Comparison of ENCODE assay signal across 17 cellular contexts in the genomic region with DNA sequence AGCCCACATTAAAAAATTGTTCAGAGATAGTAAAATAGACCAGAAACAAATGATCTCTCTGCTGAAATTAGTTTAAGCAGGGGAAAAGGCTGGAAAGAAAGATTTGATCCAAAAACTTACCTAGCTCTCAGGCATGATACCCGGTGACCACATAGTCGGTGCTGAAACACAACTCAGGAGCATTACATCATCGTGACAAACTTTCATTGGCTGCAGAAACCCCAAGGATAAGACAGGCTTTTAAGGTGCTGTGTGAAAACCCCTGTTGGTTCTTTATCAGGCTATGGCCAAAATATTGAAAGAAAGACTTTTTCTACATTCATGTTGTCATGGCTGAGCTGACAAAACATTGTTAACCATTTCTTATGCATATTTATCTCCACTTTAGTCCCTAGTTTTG.
DNase-seq lines count a peak whose midpoint lies in the region; ATAC-seq and TF ChIP-seq lines count a peak whose summit lies in the region.
"Had no signal": no experiment of that assay in that cellular context is flagged by ENCODE, and none has a peak within 500 bp of the region (broad histone marks: within the 10 kb centered on the region; RNA-seq: fewer than 3 reads in every experiment).

No MANE protein-coding gene starts in this region.

- intact Hi-C loops in left ventricle myocardium inferior (cut with micrococcal nuclease) (no loop called here), cardiac septum (cut with DNase I) (no loop called here)
- intact Hi-C loops in activated naive CD4-positive, alpha-beta T cell treated with anti-CD3 and anti-CD28 coated beads for 36 hours (cut with micrococcal nuclease) = no loop called here

- CTCF ChIA-PET in activated naive CD4-positive, alpha-beta T cell treated with anti-CD3 and anti-CD28 coated beads for 36 hours (lab: Charles Lee) = no interaction called here

- ATAC-seq in SK-N-SH treated with all-trans-retinoic acid at 6 μM for 48 hours (peak; percentile 64), HG02884 (IDR thresholded peaks at IDR 0.05; ENCODE audit: unreplicated experiment) (no peak)

- H3K36me3 ChIP-seq in left ventricle myocardium inferior (no peaks in the 10 kb centered on the region), Peyer's patch (no peaks in the 10 kb centered on the region)
- H3K36me3 ChIP-seq: esophagus muscularis mucosa, suprapubic skin had no signal

- peak overlapping the region; percentile 38 for H3K4me3 ChIP-seq in left ventricle myocardium inferior
- H3K4me3 ChIP-seq in epithelial cell of esophagus (ENCODE audit: low read length) = no peak overlapping the region
- H3K4me3 ChIP-seq in Peyer's patch = no peak overlapping the region
- H3K4me3 ChIP-seq: esophagus muscularis mucosa, suprapubic skin had no signal

- H3K4me1 Mint-ChIP-seq in activated naive CD4-positive, alpha-beta T cell treated with anti-CD3 and anti-CD28 coated beads for 36 hours (ENCODE audit: low read depth) = peaks cover 5% of the 10 kb centered on the region

- no peaks in the 10 kb centered on the region for H3K27me3 Mint-ChIP-seq in activated naive CD4-positive, alpha-beta T cell treated with anti-CD3 and anti-CD28 coated beads for 36 hours (ENCODE audit: low read depth)
- H3K27me3 Mint-ChIP-seq: dendritic cell treated with granulocyte-macrophage colony-stimulating factor and Interleukin-4, amounts not matched to agents 40 ng/mL and 50 ng/mL, for 4 days had no signal

- H3K27ac ChIP-seq in left ventricle myocardium inferior (replicated peaks) = no peak overlapping the region
- H3K27ac ChIP-seq in Peyer's patch = no peak overlapping the region
- H3K27ac ChIP-seq: esophagus muscularis mucosa, suprapubic skin had no signal

- DNase-seq in left ventricle myocardium inferior = no peak
- no peak for DNase-seq in cardiac septum (ENCODE audit: low spot score)
- DNase-seq in epithelial cell of esophagus (ENCODE audit: low read depth) = peak; percentile 47
- DNase-seq in renal cortical epithelial cell (ENCODE audit: low read depth) = peak; percentile 3
- DNase-seq in activated naive CD4-positive, alpha-beta T cell treated with anti-CD3 and anti-CD28 coated beads for 36 hours = no peak
- DNase-seq in Peyer's patch = no peak
- DNase-seq: activated CD4-positive, alpha-beta T cell treated with anti-CD3 and anti-CD28 coated beads for 1 hour; CD8-positive, alpha-beta memory T cell; kidney; occipital lobe; stimulated activated CD4-positive, alpha-beta T cell treated with anti-CD3 and anti-CD28 coated beads, Interleukin-2, amount 100 ng/mL, for 48 hours had no signal

- H3K27ac Mint-ChIP-seq in activated naive CD4-positive, alpha-beta T cell treated with anti-CD3 and anti-CD28 coated beads for 36 hours = no peak overlapping the region
- H3K27ac Mint-ChIP-seq: dendritic cell treated with granulocyte-macrophage colony-stimulating factor and Interleukin-4, amounts not matched to agents 40 ng/mL and 50 ng/mL, for 4 days; T-helper 2 cell treated with Interferon-gamma antibody and Interleukin-4, amounts not matched to agents 5 μg/mL and 100 μg/mL, for 36 hours had no signal

- H3K36me3 Mint-ChIP-seq in activated naive CD4-positive, alpha-beta T cell treated with anti-CD3 and anti-CD28 coated beads for 36 hours (ENCODE audit: low read depth) = no peaks in the 10 kb centered on the region

- H3K27me3 ChIP-seq in left ventricle myocardium inferior (ENCODE audit: low read depth) = no peaks in the 10 kb centered on the region
- no peaks in the 10 kb centered on the region for H3K27me3 ChIP-seq in Peyer's patch
- H3K27me3 ChIP-seq: esophagus muscularis mucosa, suprapubic skin had no signal

- H3K9me3 ChIP-seq in left ventricle myocardium inferior (replicated peaks) (no peaks in the 10 kb centered on the region), Peyer's patch (no peaks in the 10 kb centered on the region)
- H3K9me3 ChIP-seq: esophagus muscularis mucosa, suprapubic skin had no signal

- no peaks in the 10 kb centered on the region for H3K9me3 Mint-ChIP-seq in activated naive CD4-positive, alpha-beta T cell treated with anti-CD3 and anti-CD28 coated beads for 36 hours
- H3K9me3 Mint-ChIP-seq: CD8-positive, alpha-beta memory T cell; dendritic cell treated with granulocyte-macrophage colony-stimulating factor and Interleukin-4, amounts not matched to agents 40 ng/mL and 50 ng/mL, for 4 days; T-helper 2 cell treated with Interferon-gamma antibody and Interleukin-4, amounts not matched to agents 5 μg/mL and 100 μg/mL, for 36 hours had no signal

- H3K4me3 Mint-ChIP-seq in activated naive CD4-positive, alpha-beta T cell treated with anti-CD3 and anti-CD28 coated beads for 36 hours = no peak overlapping the region
- H3K4me3 Mint-ChIP-seq: CD8-positive, alpha-beta memory T cell; dendritic cell treated with granulocyte-macrophage colony-stimulating factor and Interleukin-4, amounts not matched to agents 40 ng/mL and 50 ng/mL, for 4 days; T-helper 2 cell treated with Interferon-gamma antibody and Interleukin-4, amounts not matched to agents 5 μg/mL and 100 μg/mL, for 36 hours had no signal

- H3K4me1 ChIP-seq in left ventricle myocardium inferior (no peaks in the 10 kb centered on the region), Peyer's patch (no peaks in the 10 kb centered on the region)
- H3K4me1 ChIP-seq: suprapubic skin had no signal

- no peak for TF ChIP-seq CTCF in left ventricle myocardium inferior (IDR thresholded peaks at IDR 0.05; ENCODE audit: borderline replicate concordance)
- no peak for TF ChIP-seq CTCF in epithelial cell of esophagus (IDR thresholded peaks at IDR 0.05; ENCODE audit: insufficient read depth, low read depth, low read length, missing control alignments)
- no peak for TF ChIP-seq CTCF in Peyer's patch (IDR thresholded peaks at IDR 0.05)

- no peak for TF ChIP-seq POLR2A in Peyer's patch (IDR thresholded peaks at IDR 0.05)

TF ChIP-seq in SK-N-SH treated with all-trans-retinoic acid at 6 μM for 48 hours, 23 proteins besides CTCF, POLR2A, EP300 and RAD21 (continues in another document):
- no peak for TF ChIP-seq POU6F1 (CRISPR knock-in tag; IDR thresholded peaks at IDR 0.05; ENCODE audit: borderline replicate concordance, low read depth)
- TF ChIP-seq, protein P1, sequence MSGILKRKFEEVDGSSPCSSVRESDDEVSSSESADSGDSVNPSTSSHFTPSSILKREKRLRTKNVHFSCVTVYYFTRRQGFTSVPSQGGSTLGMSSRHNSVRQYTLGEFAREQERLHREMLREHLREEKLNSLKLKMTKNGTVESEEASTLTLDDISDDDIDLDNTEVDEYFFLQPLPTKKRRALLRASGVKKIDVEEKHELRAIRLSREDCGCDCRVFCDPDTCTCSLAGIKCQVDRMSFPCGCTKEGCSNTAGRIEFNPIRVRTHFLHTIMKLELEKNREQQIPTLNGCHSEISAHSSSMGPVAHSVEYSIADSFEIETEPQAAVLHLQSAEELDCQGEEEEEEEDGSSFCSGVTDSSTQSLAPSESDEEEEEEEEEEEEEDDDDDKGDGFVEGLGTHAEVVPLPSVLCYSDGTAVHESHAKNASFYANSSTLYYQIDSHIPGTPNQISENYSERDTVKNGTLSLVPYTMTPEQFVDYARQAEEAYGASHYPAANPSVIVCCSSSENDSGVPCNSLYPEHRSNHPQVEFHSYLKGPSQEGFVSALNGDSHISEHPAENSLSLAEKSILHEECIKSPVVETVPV (CRISPR knock-in tag; IDR thresholded peaks at IDR 0.05) = no peak
- no peak for TF ChIP-seq ZNF8 (CRISPR knock-in tag; IDR thresholded peaks at IDR 0.05)
- no peak for TF ChIP-seq ZFP30 (CRISPR knock-in tag; IDR thresholded peaks at IDR 0.05)
- no peak for TF ChIP-seq ESRRG (CRISPR knock-in tag; IDR thresholded peaks at IDR 0.05)
- TF ChIP-seq, protein P2, sequence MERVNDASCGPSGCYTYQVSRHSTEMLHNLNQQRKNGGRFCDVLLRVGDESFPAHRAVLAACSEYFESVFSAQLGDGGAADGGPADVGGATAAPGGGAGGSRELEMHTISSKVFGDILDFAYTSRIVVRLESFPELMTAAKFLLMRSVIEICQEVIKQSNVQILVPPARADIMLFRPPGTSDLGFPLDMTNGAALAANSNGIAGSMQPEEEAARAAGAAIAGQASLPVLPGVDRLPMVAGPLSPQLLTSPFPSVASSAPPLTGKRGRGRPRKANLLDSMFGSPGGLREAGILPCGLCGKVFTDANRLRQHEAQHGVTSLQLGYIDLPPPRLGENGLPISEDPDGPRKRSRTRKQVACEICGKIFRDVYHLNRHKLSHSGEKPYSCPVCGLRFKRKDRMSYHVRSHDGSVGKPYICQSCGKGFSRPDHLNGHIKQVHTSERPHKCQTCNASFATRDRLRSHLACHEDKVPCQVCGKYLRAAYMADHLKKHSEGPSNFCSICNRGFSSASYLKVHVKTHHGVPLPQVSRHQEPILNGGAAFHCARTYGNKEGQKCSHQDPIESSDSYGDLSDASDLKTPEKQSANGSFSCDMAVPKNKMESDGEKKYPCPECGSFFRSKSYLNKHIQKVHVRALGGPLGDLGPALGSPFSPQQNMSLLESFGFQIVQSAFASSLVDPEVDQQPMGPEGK (CRISPR knock-in tag; IDR thresholded peaks at IDR 0.05; ENCODE audit: borderline replicate concordance) = no peak
- TF ChIP-seq PPARA (CRISPR knock-in tag; IDR thresholded peaks at IDR 0.05; ENCODE audit: borderline replicate concordance) = no peak
- TF ChIP-seq ISL1 (CRISPR knock-in tag; IDR thresholded peaks at IDR 0.05) = no peak
- no peak for TF ChIP-seq OSR1 (CRISPR knock-in tag; IDR thresholded peaks at IDR 0.05)
- no peak for TF ChIP-seq RARB (CRISPR knock-in tag; IDR thresholded peaks at IDR 0.05)
- TF ChIP-seq ARNTL (CRISPR knock-in tag; IDR thresholded peaks at IDR 0.05; ENCODE audit: borderline replicate concordance, low read depth) = no peak
- TF ChIP-seq ZNF565 (CRISPR knock-in tag; conservative IDR thresholded peaks at IDR 0.05; ENCODE audit: low read depth) = no peak
- no peak for TF ChIP-seq ZFP3 (CRISPR knock-in tag; IDR thresholded peaks at IDR 0.05)
- no peak for TF ChIP-seq BACH2 (CRISPR knock-in tag; IDR thresholded peaks at IDR 0.05; ENCODE audit: borderline replicate concordance)
- no peak for TF ChIP-seq SNAI2 (CRISPR knock-in tag; IDR thresholded peaks at IDR 0.05)
- TF ChIP-seq GLIS3 (CRISPR knock-in tag; IDR thresholded peaks at IDR 0.05) = no peak

Comparison
In these comparisons a context has a peak if more than half of its experiments do, and no peak if none do; other contexts are left out.
1. DNase-seq: peak in epithelial cell of esophagus (single experiment) and renal cortical epithelial cell (single experiment); none in left ventricle myocardium inferior (single experiment), cardiac septum (single experiment), activated naive CD4-positive, alpha-beta T cell treated with anti-CD3 and anti-CD28 coated beads for 36 hours (single experiment) and Peyer's patch (0 of 3).